Comparison of ENCODE assay signal across 31 cellular contexts in the genomic region with DNA sequence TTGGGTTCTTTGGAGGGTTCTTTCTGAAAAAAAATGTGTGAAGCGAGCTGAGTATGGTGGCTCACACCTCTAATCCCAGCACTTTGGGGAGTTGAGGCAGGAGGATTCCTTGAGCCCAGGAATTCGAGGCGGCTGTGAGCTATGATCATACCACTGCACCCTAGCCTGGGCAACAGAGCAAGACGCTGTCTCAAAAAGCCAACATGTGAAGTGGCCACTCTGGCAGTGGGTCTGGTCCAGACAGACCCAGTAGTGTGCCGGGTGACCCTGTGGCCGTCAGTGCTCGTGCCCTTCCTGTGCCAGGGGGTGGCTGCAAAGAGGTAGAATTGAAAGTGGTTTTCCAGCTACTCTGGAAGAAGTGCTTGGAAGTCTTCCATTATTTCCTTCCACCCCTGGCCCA. TPM values are rescaled to one million over a fixed set of nuclear protein-coding genes. Genes with fewer than 3 reads are reported as not detected.
"Had no signal": no experiment of that assay in that cellular context is flagged by ENCODE, and none has a peak within 500 bp of the region (broad histone marks: within the 10 kb centered on the region; RNA-seq: fewer than 3 reads in every experiment).

No MANE protein-coding gene starts in this region.

- H3K9me3 Mint-ChIP-seq: activated CD4-positive, alpha-beta memory T cell treated with anti-CD3 and anti-CD28 coated beads, Interleukin-2, amount 10 ng/mL, durations not matched to agents 7 days and 5 days; activated CD4-positive, alpha-beta T cell treated with anti-CD3 and anti-CD28 coated beads, Interleukin-2, amount 10 ng/mL, durations not matched to agents 7 days and 5 days; activated T-cell treated with anti-CD3 and anti-CD28 coated beads, Interleukin-2, amount 50 U/mL, for 24 hours; activated T-cell treated with anti-CD3 and anti-CD28 coated beads, Interleukin-2, amount 50 U/mL, for 72 hours; T-helper 2 cell treated with Interferon-gamma antibody and Interleukin-4, amounts not matched to agents 5 μg/mL and 100 μg/mL, for 36 hours had no signal

- H3K27me3 Mint-ChIP-seq: activated CD4-positive, alpha-beta T cell treated with anti-CD3 and anti-CD28 coated beads, Interleukin-2, amount 10 ng/mL, durations not matched to agents 7 days and 5 days; activated naive CD8-positive, alpha-beta T cell; T-helper 17 cell had no signal

- DNase-seq: activated CD4-positive, alpha-beta memory T cell treated with anti-CD3 and anti-CD28 coated beads, Interleukin-2, amount 10 ng/mL, durations not matched to agents 7 days and 5 days; activated CD4-positive, alpha-beta T cell treated with anti-CD3 and anti-CD28 coated beads for 4 hours; activated CD4-positive, alpha-beta T cell treated with anti-CD3 and anti-CD28 coated beads, Interleukin-2, amount 10 ng/mL, durations not matched to agents 7 days and 5 days; activated CD4-positive, alpha-beta T cell treated with anti-CD3 and anti-CD28 coated beads, Interleukin-2, amount 50 U/mL, for 4 hours; activated CD4-positive, CD25-positive, alpha-beta regulatory T cell; activated CD4-positive, CD25-positive, alpha-beta regulatory T cell treated with anti-CD3 and anti-CD28 coated beads, Interleukin-2, amount 50 U/mL, for 72 hours; activated CD8-positive, alpha-beta memory T cell treated with anti-CD3 and anti-CD28 coated beads, Interleukin-2, amount 50 U/mL, for 48 hours; activated effector memory CD4-positive, alpha-beta T cell treated with Interleukin-2 at 50 U/mL for 16 hours; activated gamma-delta T cell treated with Interleukin-2 at 50 U/mL for 16 hours; activated naive CD4-positive, alpha-beta T cell treated with anti-CD3 and anti-CD28 coated beads, Interleukin-2, amount 50 U/mL, for 16 hours; activated naive CD4-positive, alpha-beta T cell treated with Interleukin-2 at 50 U/mL for 16 hours; activated T-cell treated with anti-CD3 and anti-CD28 coated beads for 4 hours; activated T-cell treated with anti-CD3 and anti-CD28 coated beads, Interleukin-2, amount 50 U/mL, for 24 hours; activated T-cell treated with anti-CD3 and anti-CD28 coated beads, Interleukin-2, amount 50 U/mL, for 72 hours; amniotic stem cell; anterior cingulate cortex; body of pancreas; caudate nucleus; colonic mucosa; effector CD8-positive, alpha-beta T cell; esophagus squamous epithelium; foreskin melanocyte; T-helper 1 cell; T-helper 17 cell; T1000 had no signal

- H3K4me3 ChIP-seq: body of pancreas, colonic mucosa, esophagus squamous epithelium, gastroesophageal sphincter had no signal

- H3K36me3 ChIP-seq: colonic mucosa had no signal

- H3K9me3 ChIP-seq: body of pancreas, colonic mucosa, esophagus squamous epithelium, gastroesophageal sphincter had no signal

- H3K27ac ChIP-seq: colonic mucosa, epithelial cell of prostate, esophagus squamous epithelium had no signal

- H3K4me3 Mint-ChIP-seq: activated CD4-positive, alpha-beta memory T cell treated with anti-CD3 and anti-CD28 coated beads, Interleukin-2, amount 10 ng/mL, durations not matched to agents 7 days and 5 days; activated CD4-positive, alpha-beta T cell treated with anti-CD3 and anti-CD28 coated beads, Interleukin-2, amount 10 ng/mL, durations not matched to agents 7 days and 5 days; activated naive CD8-positive, alpha-beta T cell; activated T-cell treated with anti-CD3 and anti-CD28 coated beads, Interleukin-2, amount 50 U/mL, for 24 hours; activated T-cell treated with anti-CD3 and anti-CD28 coated beads, Interleukin-2, amount 50 U/mL, for 72 hours; T-helper 17 cell; T-helper 2 cell treated with Interferon-gamma antibody and Interleukin-4, amounts not matched to agents 5 μg/mL and 100 μg/mL, for 36 hours had no signal

- H3K27me3 ChIP-seq: body of pancreas, colonic mucosa, esophagus squamous epithelium, gastroesophageal sphincter had no signal

- H3K27ac Mint-ChIP-seq: activated CD4-positive, alpha-beta memory T cell treated with anti-CD3 and anti-CD28 coated beads, Interleukin-2, amount 10 ng/mL, durations not matched to agents 7 days and 5 days; activated CD4-positive, alpha-beta T cell treated with anti-CD3 and anti-CD28 coated beads, Interleukin-2, amount 10 ng/mL, durations not matched to agents 7 days and 5 days; activated naive CD8-positive, alpha-beta T cell; activated T-cell treated with anti-CD3 and anti-CD28 coated beads, Interleukin-2, amount 50 U/mL, for 24 hours; activated T-cell treated with anti-CD3 and anti-CD28 coated beads, Interleukin-2, amount 50 U/mL, for 72 hours; T-helper 17 cell; T-helper 2 cell treated with Interferon-gamma antibody and Interleukin-4, amounts not matched to agents 5 μg/mL and 100 μg/mL, for 36 hours had no signal

- FAIRE-seq: endometrium, endothelial cell of umbilical vein had no signal

- ATAC-seq: activated T-cell treated with anti-CD3 and anti-CD28 coated beads, Interleukin-2, amount 50 U/mL, for 72 hours; body of pancreas; gastroesophageal sphincter; T-helper 17 cell had no signal

RNA-seq across cellular contexts. Expression of a gene that starts 25.2 kb away (rescaled TPM):
- total RNA-seq: endothelial cell of umbilical vein, T-helper 17 cell had no signal
- polyA plus RNA-seq: endothelial cell of umbilical vein had no signal
